8 cellular contexts compared by ENCODE assay signal in genomic region chr19:31054430-31054829, GRCh38.
DNase-seq lines count a peak whose midpoint lies in the region; ATAC-seq lines count a peak whose summit lies in the region.

No MANE protein-coding gene starts in this region.

- H3K27me3 Mint-ChIP-seq in stimulated activated naive B cell treated with anti-CD40 and anti-IgM and Interleukin-4, amounts not matched to agents 10 μg/mL and 1 μg/mL and 100 μg/mL, for 72 hours: no peaks in the 10 kb centered on the region

- no peak overlapping the region for H3K27ac Mint-ChIP-seq in stimulated activated naive B cell treated with anti-CD40 and anti-IgM and Interleukin-4, amounts not matched to agents 10 μg/mL and 1 μg/mL and 100 μg/mL, for 72 hours

- peaks cover 4% of the 10 kb centered on the region in 2 donors for H3K9me3 Mint-ChIP-seq in stimulated activated naive B cell treated with anti-CD40 and anti-IgM and Interleukin-4, amounts not matched to agents 10 μg/mL and 1 μg/mL and 100 μg/mL, for 72 hours

- no peaks in the 10 kb centered on the region for H3K36me3 Mint-ChIP-seq in stimulated activated naive B cell treated with anti-CD40 and anti-IgM and Interleukin-4, amounts not matched to agents 10 μg/mL and 1 μg/mL and 100 μg/mL, for 72 hours

- H3K4me1 Mint-ChIP-seq in stimulated activated naive B cell treated with anti-CD40 and anti-IgM and Interleukin-4, amounts not matched to agents 10 μg/mL and 1 μg/mL and 100 μg/mL, for 72 hours: no peaks in the 10 kb centered on the region

- H3K4me3 Mint-ChIP-seq in stimulated activated naive B cell treated with anti-CD40 and anti-IgM and Interleukin-4, amounts not matched to agents 10 μg/mL and 1 μg/mL and 100 μg/mL, for 72 hours: no peak overlapping the region

- DNase-seq in COLO829 (ENCODE audit: low spot score): peak; percentile 22
- DNase-seq in NAMALWA (ENCODE audit: low spot score): peak; percentile 54
- DNase-seq in activated effector memory CD4-positive, alpha-beta T cell treated with Interleukin-2 at 50 U/mL for 16 hours: peak; percentile 6
- peak; percentile 63 for DNase-seq in iris pigment epithelial cell (ENCODE audit: low read depth)
- no peak for DNase-seq in stimulated activated naive B cell treated with anti-CD40 and anti-IgM and Interleukin-4, amounts not matched to agents 10 μg/mL and 1 μg/mL and 100 μg/mL, for 72 hours
- DNase-seq in middle frontal gyrus (ENCODE audit: extremely low spot score, low spot score): no peak
- DNase-seq in midbrain (lab: John Stamatoyannopoulos, UW): no peak

- peak; percentile 48 to 54 for ATAC-seq in stimulated activated naive B cell treated with anti-CD40 and anti-IgM and Interleukin-4, amounts not matched to agents 10 μg/mL and 1 μg/mL and 100 μg/mL, for 72 hours (replicated peaks)
- ATAC-seq in GM18907 (IDR thresholded peaks at IDR 0.05; ENCODE audit: unreplicated experiment): no peak

Comparison
In these comparisons a context has a peak if more than half of its experiments do, and no peak if none do; other contexts are left out.
1. DNase-seq: peak in COLO829 (single experiment), NAMALWA (single experiment), activated effector memory CD4-positive, alpha-beta T cell treated with Interleukin-2 at 50 U/mL for 16 hours (single experiment) and iris pigment epithelial cell (single experiment); none in stimulated activated naive B cell treated with anti-CD40 and anti-IgM and Interleukin-4, amounts not matched to agents 10 μg/mL and 1 μg/mL and 100 μg/mL, for 72 hours (single experiment), middle frontal gyrus (single experiment) and midbrain (single experiment).